ENCODE assay signal across 19 cellular contexts in the genomic region with DNA sequence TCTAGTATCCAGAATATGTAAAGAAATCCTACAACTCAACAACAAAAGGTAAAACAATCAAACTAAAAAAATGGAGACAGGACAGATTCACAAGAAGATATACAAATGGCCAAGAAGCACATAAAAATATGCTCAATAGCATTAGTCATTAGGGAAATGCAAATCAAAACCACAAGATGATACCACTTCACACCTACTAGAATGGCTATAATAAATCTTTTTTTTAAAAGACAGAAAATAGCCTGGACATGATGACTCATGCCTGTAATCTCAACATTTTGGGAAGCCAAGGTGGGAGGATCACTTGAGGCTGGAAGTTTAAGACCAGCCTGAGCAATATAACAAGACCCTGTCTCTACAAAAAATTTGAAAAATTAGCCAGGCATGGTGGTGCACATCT. TPM values are rescaled to one million over a fixed set of nuclear protein-coding genes. Genes with fewer than 3 reads are reported as not detected.
DNase-seq lines count a peak whose midpoint lies in the region; ATAC-seq, FAIRE-seq and TF ChIP-seq lines count a peak whose summit lies in the region.
"Had no signal": no experiment of that assay in that cellular context is flagged by ENCODE, and none has a peak within 500 bp of the region (broad histone marks: within the 10 kb centered on the region; RNA-seq: fewer than 3 reads in every experiment).

No MANE protein-coding gene starts in this region.

- H3K9me3 ChIP-seq in GM12878 (replicated peaks; ENCODE audit: control insufficient read depth, insufficient read depth, low read length) = no peaks in the 10 kb centered on the region; the same call in 2 of the 3 replicates

- no peaks in the 10 kb centered on the region for H4K20me1 ChIP-seq in GM12878 (ENCODE audit: control insufficient read depth, insufficient read depth)
- H4K20me1 ChIP-seq: BLaER1 treated with 17β-estradiol and CSF1 and Interleukin-3, amounts not matched to agents 10 nM and 100 nM had no signal

- no peak overlapping the region for H3K4me3 ChIP-seq in GM12878
- H3K4me3 ChIP-seq in fibroblast of villous mesenchyme (ENCODE audit: low read depth, low read length) = no peak overlapping the region
- no peak overlapping the region for H3K4me3 ChIP-seq in brain microvascular endothelial cell (ENCODE audit: low read depth, low read length)
- H3K4me3 ChIP-seq: BLaER1 treated with 17β-estradiol and CSF1 and Interleukin-3, amounts not matched to agents 10 nM and 100 nM had no signal

- BruUV-seq in GM12878 (replicated peaks; lab: Mats Ljungman, UMichigan) = no TSS peak

- in situ Hi-C loops in GM12878 (cut with MboI) = no loop called here
- in situ Hi-C loops in brain microvascular endothelial cell (cut with HindIII; ENCODE audit: low pct_ligation_motif_present, low sequenced_read_pairs) = no loop called here

- H3K36me3 ChIP-seq in GM12878 (ENCODE audit: control insufficient read depth in 2 of 2, insufficient read depth in 2 of 2, low read length in 1 of 2) (no peaks in the 10 kb centered on the region), brain microvascular endothelial cell (replicated peaks) (no peaks in the 10 kb centered on the region)
- H3K36me3 ChIP-seq: BLaER1 treated with 17β-estradiol and CSF1 and Interleukin-3, amounts not matched to agents 10 nM and 100 nM had no signal

- CTCF ChIA-PET in GM12878 (lab: Yijun Ruan, JAX) = interaction anchor here (0.8 to 1.0 kb wide), 2 partner anchors 9 to 11 kb away, joined by 3 read pairs; no protein-coding TSS in a partner anchor

- no peak for FAIRE-seq in GM12878 (lab: Jason Lieb, UNC)

- no peak overlapping the region for H3K27ac ChIP-seq in GM12878 (ENCODE audit: control insufficient read depth, insufficient read depth)
- H3K27ac ChIP-seq in brain microvascular endothelial cell = no peak overlapping the region
- H3K27ac ChIP-seq: BLaER1 treated with 17β-estradiol and CSF1 and Interleukin-3, amounts not matched to agents 10 nM and 100 nM; HL-60 had no signal

- TF ChIP-seq CTCF in GM12878 (IDR thresholded peaks at IDR 0.05 in 2 of 3, conservative IDR thresholded peaks at IDR 0.05 in 1 of 3; ENCODE audit: control insufficient read depth in 2 of 3, extremely low read depth in 1 of 3, insufficient read depth in 1 of 3, low read depth in 3 of 3, low read length in 3 of 3) (no peak), fibroblast of villous mesenchyme (IDR thresholded peaks at IDR 0.05; ENCODE audit: insufficient read depth, low read depth, low read length) (no peak), brain microvascular endothelial cell (IDR thresholded peaks at IDR 0.05; ENCODE audit: low read depth, low read length, missing control alignments) (no peak)

- H3K79me2 ChIP-seq in GM12878 (ENCODE audit: control insufficient read depth, insufficient read depth, low read length) = no peaks in the 10 kb centered on the region

- DNase-seq in EH (ENCODE audit: low read depth) (peak; percentile 9), HT1080 (ENCODE audit: low read depth) (peak; percentile 2), GM12878 (ENCODE audit: low read depth, low spot score) (no peak), fibroblast of villous mesenchyme (ENCODE audit: low read depth) (peak; percentile 13), NCI-H345 treated with DMSO at 0.1 percent for 48 hours (lab: John Stamatoyannopoulos, UW; ENCODE audit: unreplicated experiment) (no peak), amniotic stem cell (lab: John Stamatoyannopoulos, UW) (no peak), cortex of kidney (lab: John Stamatoyannopoulos, UW) (no peak), brain microvascular endothelial cell (no peak)
- DNase-seq: CD4-positive, alpha-beta memory T cell; GF-D8; KG1; NCI-H1417; NCI-H187; NCI-H510A; NCI-H748 treated with DMSO at 0.1 percent for 48 hours; SIG-M5; T-cell had no signal

- H3K4me2 ChIP-seq in GM12878 (ENCODE audit: control insufficient read depth, insufficient read depth) = no peak overlapping the region
- H3K4me2 ChIP-seq: BLaER1 treated with 17β-estradiol and CSF1 and Interleukin-3, amounts not matched to agents 10 nM and 100 nM had no signal

- no peak overlapping the region for H3K9ac ChIP-seq in GM12878 (ENCODE audit: control insufficient read depth, insufficient read depth, low read length)
- H3K9ac ChIP-seq: BLaER1 treated with 17β-estradiol and CSF1 and Interleukin-3, amounts not matched to agents 10 nM and 100 nM had no signal

- POLR2A ChIA-PET in GM12878 (lab: Charles Lee) = no interaction called here

- H3K27me3 ChIP-seq in GM12878 (replicated peaks in 1 of 2; ENCODE audit: control insufficient read depth in 2 of 2, insufficient read depth in 2 of 2, low read length in 1 of 2) (no peaks in the 10 kb centered on the region), brain microvascular endothelial cell (replicated peaks) (peaks cover 2% of the 10 kb centered on the region)
- H3K27me3 ChIP-seq: BLaER1 treated with 17β-estradiol and CSF1 and Interleukin-3, amounts not matched to agents 10 nM and 100 nM had no signal

- H3K4me1 ChIP-seq in GM12878 (ENCODE audit: control insufficient read depth, insufficient read depth, low read length) = no peaks in the 10 kb centered on the region
- H3K4me1 ChIP-seq: BLaER1 treated with 17β-estradiol and CSF1 and Interleukin-3, amounts not matched to agents 10 nM and 100 nM had no signal

- TF ChIP-seq RAD21 in GM12878 (IDR thresholded peaks at IDR 0.05; ENCODE audit: insufficient read depth, low read depth, low read length) = no peak

- ATAC-seq in GM12878 = no peak
- ATAC-seq: T-cell had no signal

- SMC1A ChIA-PET in GM12878 (lab: Charles Lee; ENCODE audit: uncharacterized antibody, unreplicated experiment) = no interaction called here

- TF ChIP-seq EP300 in GM12878 (IDR thresholded peaks at IDR 0.05; ENCODE audit: borderline replicate concordance in 1 of 2, control insufficient read depth in 1 of 2, low read depth in 2 of 2, low read length in 2 of 2) = no peak

- RAD21 ChIA-PET in GM12878 (lab: Charles Lee; ENCODE audit: unreplicated experiment) = no interaction called here

- no peak overlapping the region for H2AFZ ChIP-seq in GM12878 (ENCODE audit: control insufficient read depth, low read depth, low read length)

- intact Hi-C loops in GM12878 (cut with micrococcal nuclease; ENCODE audit: unreplicated experiment) = no loop called here

- TF ChIP-seq POLR2A in GM12878 (IDR thresholded peaks at IDR 0.05; ENCODE audit: low read depth, low read length) = no peak

TF ChIP-seq in GM12878, 131 proteins besides CTCF, POLR2A, EP300 and RAD21:
- TF ChIP-seq MYB (IDR thresholded peaks at IDR 0.05; ENCODE audit: borderline replicate concordance, low read depth, low read length) (no peak), RUNX3 (IDR thresholded peaks at IDR 0.05; ENCODE audit: low read length) (peak; percentile 22; the same call in 1 of the 2 replicates), ATF7 (IDR thresholded peaks at IDR 0.05; ENCODE audit: low read depth) (0 out of 2 replicates have a peak, but pooled peaks have one; percentile 26)

RNA-seq across cellular contexts. Expression of gene CHCHD3, which starts 27.9 kb away (rescaled TPM):
- total RNA-seq in HT1080 (2014; rRNA removed; shearing (Covaris generic)) = 139 and 148 TPM in 2 replicates
- 86.6 and 98.7 TPM in 2 replicates for polyA plus RNA-seq in HT1080 (2015; cell fraction: cytosol; rRNA removed)
- 35.8 and 36.7 TPM in 2 replicates for polyA plus RNA-seq in HT1080 (2015; cell fraction: nucleus; rRNA removed)
- total RNA-seq in GM12878 (2013; cell fraction: nucleolus; rRNA removed) = 109 TPM in 2 replicates
- 97.5 and 118 TPM in 2 replicates for total RNA-seq in GM12878 (2014; rRNA removed)
- total RNA-seq in GM12878 (2014; rRNA removed; fragmentation: Illumina TruSeq; extraction: Trizol) = 114 and 118 TPM in 2 replicates
- 89.3 and 95.0 TPM in 2 replicates for total RNA-seq in GM12878 (2021)
- polyA plus RNA-seq in GM12878 (2011; ENCODE audit: low read depth) = 39.9 TPM
- 84.9 and 107 TPM in 2 replicates for polyA plus RNA-seq in GM12878 (2011; rRNA removed)
- polyA plus RNA-seq in GM12878 (2011; cell fraction: cytosol; rRNA removed) = 49.9 and 53.6 TPM in 2 replicates
- polyA plus RNA-seq in GM12878 (2011; cell fraction: nucleus; rRNA removed) = 36.8 and 39.3 TPM in 2 replicates
- polyA plus RNA-seq in GM12878 (2012) = 47.7 and 55.7 TPM in 2 replicates
- polyA plus RNA-seq in GM12878 (2014; fragmentation: Illumina TruSeq; extraction: Trizol) = 134 and 156 TPM in 2 replicates
- 10 to 100 TPM; 38.3 to 66.1 TPM for polyA plus RNA-seq in GM12878 (2014; fragmentation: Nextera tagmentation; extraction: Ambion mirVana)
- 73.7 and 80.0 TPM in 2 replicates for polyA plus RNA-seq in GM12878 (2014; rRNA removed)
- 100 to 1,000 TPM; 174 to 178 TPM for polyA plus RNA-seq in GM12878 (2016; fragmentation: Nextera tagmentation; extraction: Ambion mirVana)
- 53.9 and 77.6 TPM in 2 replicates for polyA minus RNA-seq in GM12878 (2011; rRNA and poly(A)+ RNA removed)
- polyA minus RNA-seq in GM12878 (2011; cell fraction: cytosol; rRNA and poly(A)+ RNA removed) = 41.8 and 48.0 TPM in 2 replicates
- 39.8 and 80.8 TPM in 2 replicates for polyA minus RNA-seq in GM12878 (2011; cell fraction: nucleus; rRNA and poly(A)+ RNA removed)
- 85.0 and 104 TPM in 2 replicates for total RNA-seq in fibroblast of villous mesenchyme

Comparison
In these comparisons a context has a peak if more than half of its experiments do, and no peak if none do; other contexts are left out.
1. DNase-seq: peak in EH (single experiment), HT1080 (single experiment) and fibroblast of villous mesenchyme (single experiment); none in GM12878 (single experiment), NCI-H345 treated with DMSO at 0.1 percent for 48 hours (single experiment), amniotic stem cell (single experiment), cortex of kidney (single experiment) and brain microvascular endothelial cell (single experiment).